1 cellular context compared by ENCODE assay signal in the genomic region with DNA sequence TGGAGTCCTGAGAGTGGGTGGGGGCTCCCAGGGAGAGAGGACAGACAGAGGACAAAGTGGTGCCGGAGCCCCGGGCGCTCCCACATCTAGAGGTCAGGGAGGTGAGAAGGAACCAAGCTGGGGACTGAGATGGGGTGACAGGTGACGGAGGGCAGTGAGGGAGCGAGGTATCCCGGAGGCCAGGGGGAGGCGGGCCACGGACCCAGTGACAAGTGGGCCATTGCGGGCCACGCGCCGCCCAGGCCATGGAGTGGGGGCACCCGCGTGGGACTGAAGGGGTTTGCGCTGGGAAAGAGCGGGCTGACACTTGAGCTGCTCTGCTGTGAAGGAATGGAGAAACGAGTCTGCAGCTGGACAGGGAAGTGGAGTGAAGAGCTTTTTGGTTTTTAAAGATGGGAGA.
TF ChIP-seq lines count a peak whose summit lies in the region.

No MANE protein-coding gene starts in this region.

TF ChIP-seq in H1, 55 proteins besides CTCF, POLR2A, EP300 and RAD21:
- TF ChIP-seq BCL11A (IDR thresholded peaks at IDR 0.05; ENCODE audit: low read depth in 2 of 2, low read length in 2 of 2) (no peak), POU5F1 (IDR thresholded peaks at IDR 0.05; ENCODE audit: low read depth, low read length) (no peak), RBBP5 (IDR thresholded peaks at IDR 0.05; ENCODE audit: borderline replicate concordance, low read depth, low read length) (no peak), SP2 (IDR thresholded peaks at IDR 0.05; ENCODE audit: low read length) (no peak), GTF2F1 (IDR thresholded peaks at IDR 0.05; ENCODE audit: borderline replicate concordance, low read depth, low read length) (no peak), SAP30 (IDR thresholded peaks at IDR 0.05; ENCODE audit: insufficient read depth, insufficient replicate concordance, low read length) (no peak), KDM4A (IDR thresholded peaks at IDR 0.05; ENCODE audit: low read depth, low read length, severe bottlenecking) (no peak), YY1 (IDR thresholded peaks at IDR 0.05; ENCODE audit: low read depth, low read length) (no peak), SRF (IDR thresholded peaks at IDR 0.05; ENCODE audit: low read depth, low read length) (no peak), RXRA (IDR thresholded peaks at IDR 0.05; ENCODE audit: insufficient read depth, low read depth, low read length) (no peak)
